8 cellular contexts compared by ENCODE assay signal in the genomic region with DNA sequence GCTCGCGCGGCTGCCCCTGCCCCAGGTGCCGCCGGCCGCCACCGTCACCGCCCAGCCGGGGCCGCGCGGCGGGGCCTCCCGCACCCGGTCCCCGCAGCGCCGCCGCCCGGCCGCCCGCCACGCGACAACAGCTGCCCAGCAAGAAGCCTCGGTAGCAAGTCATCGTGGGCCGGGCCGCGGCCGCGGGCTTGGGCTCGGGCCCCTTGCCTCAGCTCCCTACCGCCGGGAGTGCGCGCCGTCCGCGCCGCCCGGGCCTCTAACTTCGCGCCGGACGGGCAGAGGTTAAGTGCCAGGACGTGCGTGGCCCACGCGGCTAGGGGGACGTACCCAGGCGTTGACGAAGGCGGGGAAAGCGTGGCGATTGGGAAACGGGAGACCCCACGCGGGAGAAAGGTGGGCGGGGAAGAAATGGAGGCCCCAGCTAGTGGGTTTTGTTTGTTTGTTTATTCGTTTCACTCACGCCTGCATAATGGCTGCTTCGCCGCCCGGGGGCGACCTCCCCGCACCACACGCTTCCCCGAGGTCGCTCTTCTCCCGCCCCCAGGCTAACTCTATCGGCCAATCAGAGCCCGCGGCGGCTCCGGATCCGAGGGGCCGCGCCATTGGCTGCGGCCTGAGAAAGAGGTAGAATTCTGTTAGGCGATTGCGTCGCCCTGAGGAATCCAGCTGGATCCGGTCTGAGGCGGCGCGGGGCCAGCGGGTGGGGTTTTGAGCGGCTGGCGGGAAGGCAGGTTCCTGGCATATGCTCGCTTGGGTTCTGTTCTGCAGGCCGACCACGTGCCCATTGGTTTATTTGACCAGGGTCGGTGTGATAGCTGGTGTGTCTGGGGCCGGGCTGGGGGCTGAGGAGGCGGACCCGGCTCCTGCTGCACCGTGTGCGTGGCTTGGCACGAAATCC. TPM values are rescaled to one million over a fixed set of nuclear protein-coding genes. Genes with fewer than 3 reads are reported as not detected.
DNase-seq lines count a peak whose midpoint lies in the region; ATAC-seq and TF ChIP-seq lines count a peak whose summit lies in the region.

A gene with protein sequence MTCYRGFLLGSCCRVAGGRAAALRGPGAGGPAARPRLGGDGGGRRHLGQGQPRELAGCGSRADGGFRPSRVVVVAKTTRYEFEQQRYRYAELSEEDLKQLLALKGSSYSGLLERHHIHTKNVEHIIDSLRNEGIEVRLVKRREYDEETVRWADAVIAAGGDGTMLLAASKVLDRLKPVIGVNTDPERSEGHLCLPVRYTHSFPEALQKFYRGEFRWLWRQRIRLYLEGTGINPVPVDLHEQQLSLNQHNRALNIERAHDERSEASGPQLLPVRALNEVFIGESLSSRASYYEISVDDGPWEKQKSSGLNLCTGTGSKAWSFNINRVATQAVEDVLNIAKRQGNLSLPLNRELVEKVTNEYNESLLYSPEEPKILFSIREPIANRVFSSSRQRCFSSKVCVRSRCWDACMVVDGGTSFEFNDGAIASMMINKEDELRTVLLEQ (minus strand): TSS at position 290 of the 898 bp plus-strand sequence. CDS start 127 bp downstream, at position 163.

- H3K27ac Mint-ChIP-seq in activated B cell treated with CpG ODN at 0.5 μM for 24 hours (peak within 1 kb of the TSS; percentile 95), immature natural killer cell (peak within 1 kb of the TSS; percentile 87 to 94 (median 91))

- peak; percentile 91 for ATAC-seq in GM19023 (IDR thresholded peaks at IDR 0.05; ENCODE audit: unreplicated experiment)
- ATAC-seq in HG03280 (IDR thresholded peaks at IDR 0.05; ENCODE audit: unreplicated experiment): peak; percentile 92
- ATAC-seq in activated B cell treated with CpG ODN at 0.5 μM for 24 hours (ENCODE audit: low read depth): peak; percentile 87

- H3K4me1 Mint-ChIP-seq in activated B cell treated with CpG ODN at 0.5 μM for 24 hours (peaks cover 48% of the 10 kb centered on the region), immature natural killer cell (peaks cover 37 to 57% of the 10 kb centered on the region in 2 donors)

- H3K4me3 ChIP-seq in AG10803 (ENCODE audit: low read length): peak within 1 kb of the TSS; percentile 77

- no peaks in the 10 kb centered on the region for H3K9me3 Mint-ChIP-seq in activated B cell treated with CpG ODN at 0.5 μM for 24 hours
- peaks cover 0 to 3% (median 0%) of the 10 kb centered on the region in 6 donors for H3K9me3 Mint-ChIP-seq in immature natural killer cell

- H3K27me3 Mint-ChIP-seq in activated B cell treated with CpG ODN at 0.5 μM for 24 hours (no peaks in the 10 kb centered on the region), immature natural killer cell (ENCODE audit: low read depth in 3 of 3) (peaks cover 5 to 7% (median 6%) of the 10 kb centered on the region in 3 donors)

- H3K27ac ChIP-seq in caudate nucleus (ENCODE audit: low read depth, low read length): peak within 1 kb of the TSS; percentile 97

- peak; percentile 62 for TF ChIP-seq CTCF in AG10803 (conservative IDR thresholded peaks at IDR 0.05; ENCODE audit: low read length)
- TF ChIP-seq CTCF in activated B cell treated with CpG ODN at 0.5 μM for 24 hours (IDR thresholded peaks at IDR 0.05): no peak

- peaks cover 5% of the 10 kb centered on the region for H3K36me3 Mint-ChIP-seq in activated B cell treated with CpG ODN at 0.5 μM for 24 hours (ENCODE audit: low read depth)
- H3K36me3 Mint-ChIP-seq in immature natural killer cell: no peaks in the 10 kb centered on the region

- intact Hi-C loops in activated B cell treated with CpG ODN at 0.5 μM for 24 hours (cut with micrococcal nuclease): loop anchor here (1.0 to 10.0 kb wide), 12 partner anchors 11 to 1327 kb away; a partner anchor contains a TSS

- POLR2A ChIA-PET in activated B cell treated with CpG ODN at 0.5 μM for 24 hours (lab: Charles Lee): interaction anchor here (0.6 to 3.0 kb wide), 18 partner anchors 10 to 1326 kb away, joined by 3 to 35 read pairs (median 4); a partner anchor contains a TSS

- CTCF ChIA-PET in activated B cell treated with CpG ODN at 0.5 μM for 24 hours (lab: Charles Lee): interaction anchor here (0.6 to 1.8 kb wide), 14 partner anchors 9 to 1327 kb away, joined by 3 to 11 read pairs (median 5); a partner anchor contains a TSS

- H3K4me3 Mint-ChIP-seq in activated B cell treated with CpG ODN at 0.5 μM for 24 hours (peak within 1 kb of the TSS; percentile 91), immature natural killer cell (peak within 1 kb of the TSS; percentile 88 to 94 (median 92))

- DNase-seq in AG10803 (ENCODE audit: low read depth): peak; percentile 96
- peak; percentile 92 for DNase-seq in NCI-H345 (lab: John Stamatoyannopoulos, UW)
- DNase-seq in activated B cell treated with CpG ODN at 0.5 μM for 24 hours: peak; percentile 87
- peak; percentile 46 to 100 (median 97) for DNase-seq in caudate nucleus (lab: John Stamatoyannopoulos, UW)
- DNase-seq in immature natural killer cell: peak; percentile 95 to 96 (median 95)
- peak; percentile 93 for DNase-seq in smooth muscle cell of the brain vasculature (ENCODE audit: low read depth, low spot score)

RNA-seq across cellular contexts. Expression of the gene that starts here (rescaled TPM):
- 13.3 and 18.2 TPM in 2 replicates for total RNA-seq in activated B cell treated with CpG ODN at 0.5 μM for 24 hours
- polyA plus RNA-seq in immature natural killer cell: 1 to 10 TPM; 7.2 to 9.8 (median 8.0) TPM

Comparison
In these comparisons a context has a peak if more than half of its experiments do, and no peak if none do; other contexts are left out.
1. Peak in every context shown above with its lines: DNase-seq, ATAC-seq, H3K4me3 ChIP-seq and H3K27ac ChIP-seq.